In genomic region chr6:121660277-121660676, GRCh38 we compare ENCODE assay signal across 1 cellular context.
TF ChIP-seq lines count a peak whose summit lies in the region.

No MANE protein-coding gene starts in this region.

TF ChIP-seq in IMR-90, 13 proteins besides CTCF, POLR2A, EP300 and RAD21:
- no peak for TF ChIP-seq MXI1 (IDR thresholded peaks at IDR 0.05; ENCODE audit: borderline replicate concordance, low read depth, low read length)
- no peak for TF ChIP-seq FOS (IDR thresholded peaks at IDR 0.05; ENCODE audit: low read depth, low read length)
- TF ChIP-seq RCOR1 (IDR thresholded peaks at IDR 0.05; ENCODE audit: insufficient replicate concordance, low read length) = no peak
- TF ChIP-seq MAZ (IDR thresholded peaks at IDR 0.05; ENCODE audit: borderline replicate concordance, low read depth, low read length) = no peak
- TF ChIP-seq SMC3 (IDR thresholded peaks at IDR 0.05; ENCODE audit: low read depth, low read length) = no peak
